ENCODE assay signal across 22 cellular contexts in genomic region chr3:21294768-21295167, GRCh38.
DNase-seq lines count a peak whose midpoint lies in the region; ATAC-seq and TF ChIP-seq lines count a peak whose summit lies in the region.
"Had no signal": no experiment of that assay in that cellular context is flagged by ENCODE, and none has a peak within 500 bp of the region (broad histone marks: within the 10 kb centered on the region; RNA-seq: fewer than 3 reads in every experiment).

No MANE protein-coding gene starts in this region.

- ATAC-seq in PC-3, result peak; percentile 51
- peak; percentile 71 for ATAC-seq in esophagus mucosa
- ATAC-seq in lung (ENCODE audit: insufficient read depth, low FRiP score), result peak; percentile 27
- ATAC-seq in heart left ventricle, result no peak
- no peak for ATAC-seq in activated T-helper 17 cell treated with anti-CD3 and anti-CD28 coated beads, Interleukin-2, amount 50 U/mL, for 72 hours (replicated peaks)
- ATAC-seq: GM12878, heart right ventricle, natural killer cell had no signal

- H3K4me1 ChIP-seq in PC-3 (ENCODE audit: insufficient read depth, low read length) (0 out of 2 replicates have a peak, but pooled peaks cover 5% of the 10 kb centered on the region), lung (ENCODE audit: control insufficient read depth in 2 of 2, insufficient read depth in 2 of 2, low read length in 2 of 2) (no peaks in the 10 kb centered on the region), heart left ventricle (no peaks in the 10 kb centered on the region), colonic mucosa (no peaks in the 10 kb centered on the region)
- H3K4me1 ChIP-seq: heart right ventricle, vagina had no signal

- no peaks in the 10 kb centered on the region for H3F3A ChIP-seq in PC-3 (ENCODE audit: low read length, unreplicated experiment)

- H3K4me3 ChIP-seq in PC-3 (ENCODE audit: low read length) (no peak overlapping the region), lung (no peak overlapping the region), heart left ventricle (no peak overlapping the region), colonic mucosa (no peak overlapping the region)
- H3K4me3 ChIP-seq: GM12878, heart right ventricle, smooth muscle cell, vagina had no signal

- intact Hi-C loops in Calu3 (cut with micrococcal nuclease; ENCODE audit: unreplicated experiment), result loop anchor here (10.0 kb wide), 1 partner anchor 190 kb away; no protein-coding TSS in a partner anchor
- intact Hi-C loops in PC-3 (cut with micrococcal nuclease), result loop anchor here (10.0 kb wide), 2 partner anchors 320 to 780 kb away; no protein-coding TSS in a partner anchor
- intact Hi-C loops in heart left ventricle (cut with DNase I), result loop anchor here in 1 of 10 donors (10.0 kb wide), 1 partner anchor 190 kb away; no protein-coding TSS in a partner anchor
- intact Hi-C loops in colonic mucosa (cut with DNase I), result no loop called here

- H3K9ac ChIP-seq in PC-3 (ENCODE audit: low read length), result no peak overlapping the region
- H3K9ac ChIP-seq in colonic mucosa (ENCODE audit: low read depth in 2 of 2, low read length in 2 of 2), result no peak overlapping the region

- BruUV-seq in Calu3 (replicated peaks; lab: Mats Ljungman, UMichigan) (no TSS peak), PC-3 (replicated peaks; lab: Mats Ljungman, UMichigan) (no TSS peak)

- no peak overlapping the region for H2AFZ ChIP-seq in PC-3 (ENCODE audit: low read length)

- no peak overlapping the region for H3K4me2 ChIP-seq in PC-3 (ENCODE audit: low read length)
- H3K4me2 ChIP-seq: smooth muscle cell had no signal

- H3K9me3 ChIP-seq in PC-3 (ENCODE audit: low read length) (peaks cover 5% of the 10 kb centered on the region; the same call in 1 of the 2 replicates), lung (ENCODE audit: control insufficient read depth in 2 of 2, insufficient read depth in 1 of 2, low read length in 1 of 2) (peaks cover 0 to 7% of the 10 kb centered on the region in 2 donors), heart left ventricle (peaks cover 0 to 27% (median 3%) of the 10 kb centered on the region in 12 donors), colonic mucosa (no peaks in the 10 kb centered on the region)
- H3K9me3 ChIP-seq: vagina had no signal

- H4K20me1 ChIP-seq in PC-3 (ENCODE audit: low read length), result no peaks in the 10 kb centered on the region

- no peaks in the 10 kb centered on the region for H3K9me2 ChIP-seq in PC-3 (replicated peaks; ENCODE audit: low read length)

- DNase-seq in Calu3 (no peak), PC-3 (peak; percentile 45), lung (ENCODE audit: low spot score) (no peak), NCI-H2196 treated with DMSO at 0.1 percent for 48 hours (lab: John Stamatoyannopoulos, UW; ENCODE audit: unreplicated experiment) (no peak), heart left ventricle (no peak), colonic mucosa (no peak)
- DNase-seq: activated CD4-positive, alpha-beta T cell treated with anti-CD3 and anti-CD28 coated beads, Interleukin-2, amount 50 U/mL, for 4 hours; activated naive CD4-positive, alpha-beta T cell treated with anti-CD3 and anti-CD28 coated beads for 36 hours; activated T-cell treated with anti-CD3 and anti-CD28 coated beads for 4 hours; heart right ventricle; mesenchymal stem cell; natural killer cell; NCI-H1436; NCI-H2171 treated with DMSO at 0.1 percent for 48 hours; stimulated activated CD4-positive, alpha-beta T cell treated with anti-CD3 and anti-CD28 coated beads, Interleukin-4, amount 100 ng/mL, for 4 hours; T-helper 1 cell had no signal

- no peaks in the 10 kb centered on the region for H3K27me3 Mint-ChIP-seq in Calu3 (ENCODE audit: unreplicated experiment)
- no peaks in the 10 kb centered on the region for H3K27me3 Mint-ChIP-seq in activated T-helper 17 cell treated with anti-CD3 and anti-CD28 coated beads, Interleukin-2, amount 50 U/mL, for 72 hours
- H3K27me3 Mint-ChIP-seq: dendritic cell treated with granulocyte-macrophage colony-stimulating factor and Interleukin-4, amounts not matched to agents 40 ng/mL and 50 ng/mL, for 4 days had no signal

- no peaks in the 10 kb centered on the region for H3K36me3 Mint-ChIP-seq in Calu3 (ENCODE audit: insufficient read depth, unreplicated experiment)
- no peaks in the 10 kb centered on the region for H3K36me3 Mint-ChIP-seq in activated T-helper 17 cell treated with anti-CD3 and anti-CD28 coated beads, Interleukin-2, amount 50 U/mL, for 72 hours (ENCODE audit: low read depth)
- H3K36me3 Mint-ChIP-seq: natural killer cell had no signal

- POLR2A ChIA-PET in PC-3 (lab: Charles Lee; ENCODE audit: unreplicated experiment), result no interaction called here

- H3K27me3 ChIP-seq in PC-3 (ENCODE audit: low read length) (no peaks in the 10 kb centered on the region), lung (ENCODE audit: control insufficient read depth, insufficient read depth) (no peaks in the 10 kb centered on the region), heart left ventricle (no peaks in the 10 kb centered on the region), colonic mucosa (no peaks in the 10 kb centered on the region)
- H3K27me3 ChIP-seq: heart right ventricle, vagina had no signal

- peaks cover 9% of the 10 kb centered on the region for H3K4me1 Mint-ChIP-seq in Calu3 (ENCODE audit: low read depth, unreplicated experiment)
- no peaks in the 10 kb centered on the region for H3K4me1 Mint-ChIP-seq in activated T-helper 17 cell treated with anti-CD3 and anti-CD28 coated beads, Interleukin-2, amount 50 U/mL, for 72 hours
- H3K4me1 Mint-ChIP-seq: natural killer cell had no signal

- H3K27ac ChIP-seq in PC-3 (ENCODE audit: low read length) (no peak overlapping the region), lung (ENCODE audit: low read depth in 1 of 2, low read length in 1 of 2) (no peak overlapping the region), heart left ventricle (no peak overlapping the region), colonic mucosa (no peak overlapping the region)
- H3K27ac ChIP-seq: heart right ventricle, vagina had no signal

- TF ChIP-seq CTCF in Calu3 (IDR thresholded peaks at IDR 0.05; ENCODE audit: unreplicated experiment) (no peak), PC-3 (conservative IDR thresholded peaks at IDR 0.05; ENCODE audit: low read depth, low read length) (no peak), lung (IDR thresholded peaks at IDR 0.05; ENCODE audit: control extremely low read depth, extremely low read depth) (no peak), heart left ventricle (IDR thresholded peaks at IDR 0.05) (no peak), colonic mucosa (IDR thresholded peaks at IDR 0.05) (no peak)

- no peak overlapping the region for H3K4me3 Mint-ChIP-seq in Calu3 (ENCODE audit: low read depth, unreplicated experiment)
- no peak overlapping the region for H3K4me3 Mint-ChIP-seq in activated T-helper 17 cell treated with anti-CD3 and anti-CD28 coated beads, Interleukin-2, amount 50 U/mL, for 72 hours
- H3K4me3 Mint-ChIP-seq: activated naive CD4-positive, alpha-beta T cell treated with anti-CD3 and anti-CD28 coated beads for 36 hours; dendritic cell treated with granulocyte-macrophage colony-stimulating factor and Interleukin-4, amounts not matched to agents 40 ng/mL and 50 ng/mL, for 4 days; natural killer cell had no signal

- H3K79me2 ChIP-seq in PC-3 (ENCODE audit: low read length), result no peaks in the 10 kb centered on the region

- peaks cover 3% of the 10 kb centered on the region for H3K9me3 Mint-ChIP-seq in Calu3 (ENCODE audit: low read depth, unreplicated experiment)
- peaks cover 7% of the 10 kb centered on the region for H3K9me3 Mint-ChIP-seq in activated T-helper 17 cell treated with anti-CD3 and anti-CD28 coated beads, Interleukin-2, amount 50 U/mL, for 72 hours

- H3K36me3 ChIP-seq in PC-3 (ENCODE audit: low read depth, low read length) (no peaks in the 10 kb centered on the region), lung (ENCODE audit: control insufficient read depth in 2 of 2, insufficient read depth in 2 of 2, low read length in 2 of 2) (no peaks in the 10 kb centered on the region), heart left ventricle (no peaks in the 10 kb centered on the region), colonic mucosa (no peaks in the 10 kb centered on the region)
- H3K36me3 ChIP-seq: heart right ventricle, vagina had no signal

- peak overlapping the region; percentile 2 for H3K27ac Mint-ChIP-seq in Calu3 (ENCODE audit: unreplicated experiment)
- H3K27ac Mint-ChIP-seq in activated T-helper 17 cell treated with anti-CD3 and anti-CD28 coated beads, Interleukin-2, amount 50 U/mL, for 72 hours, result no peak overlapping the region
- H3K27ac Mint-ChIP-seq: activated naive CD4-positive, alpha-beta T cell treated with anti-CD3 and anti-CD28 coated beads for 36 hours; dendritic cell treated with granulocyte-macrophage colony-stimulating factor and Interleukin-4, amounts not matched to agents 40 ng/mL and 50 ng/mL, for 4 days; natural killer cell had no signal

- TF ChIP-seq POLR2A in heart left ventricle (IDR thresholded peaks at IDR 0.05), result no peak

- CTCF ChIA-PET in Calu3 (lab: Charles Lee) (no interaction called here), PC-3 (lab: Charles Lee) (no interaction called here)

Comparison
In these comparisons a context has a peak if more than half of its experiments do, and no peak if none do; other contexts are left out.
1. ATAC-seq: peak in PC-3 (single experiment), esophagus mucosa (single experiment) and lung (single experiment); none in heart left ventricle (0 of 4) and activated T-helper 17 cell treated with anti-CD3 and anti-CD28 coated beads, Interleukin-2, amount 50 U/mL, for 72 hours (single experiment).